1 cellular context compared by ENCODE assay signal in genomic region chr3:137304313-137305056, GRCh38.
TF ChIP-seq lines count a peak whose summit lies in the region.

No MANE protein-coding gene starts in this region.

TF ChIP-seq in HepG2, 621 proteins besides CTCF, POLR2A, EP300 and RAD21 (continued from another document):
- TF ChIP-seq REST (IDR thresholded peaks at IDR 0.05; ENCODE audit: borderline replicate concordance in 1 of 2, low read depth in 1 of 2, low read length in 2 of 2): no peak
- no peak for TF ChIP-seq ZNF879 (CRISPR knock-in tag; IDR thresholded peaks at IDR 0.05)
- no peak for TF ChIP-seq ETV6 (CRISPR knock-in tag; conservative IDR thresholded peaks at IDR 0.05)
- no peak for TF ChIP-seq TRAFD1 (CRISPR knock-in tag; IDR thresholded peaks at IDR 0.05; ENCODE audit: borderline replicate concordance)
- no peak for TF ChIP-seq ZMYM3 (CRISPR knock-in tag; IDR thresholded peaks at IDR 0.05)
